In genomic region chr5:56617998-56618397, GRCh38 we compare ENCODE assay signal across 5 cellular contexts.
"Had no signal": no experiment of that assay in that cellular context is flagged by ENCODE, and none has a peak within 500 bp of the region (broad histone marks: within the 10 kb centered on the region; RNA-seq: fewer than 3 reads in every experiment).

No MANE protein-coding gene starts in this region.

- H3K4me3 ChIP-seq: GM23338 had no signal

- H3K27ac Mint-ChIP-seq: GM23338, H9, IgD-negative memory B cell had no signal

- H3K4me3 Mint-ChIP-seq: GM23338, H9, IgD-negative memory B cell had no signal

- DNase-seq: H9, HCEC 1CT, KBM-7 had no signal

- H3K27me3 Mint-ChIP-seq: IgD-negative memory B cell had no signal

- H2AFZ ChIP-seq: GM23338 had no signal

- ATAC-seq: GM23338 had no signal

- H3K4me2 ChIP-seq: GM23338 had no signal
